ENCODE assay signal across 9 cellular contexts in the genomic region with DNA sequence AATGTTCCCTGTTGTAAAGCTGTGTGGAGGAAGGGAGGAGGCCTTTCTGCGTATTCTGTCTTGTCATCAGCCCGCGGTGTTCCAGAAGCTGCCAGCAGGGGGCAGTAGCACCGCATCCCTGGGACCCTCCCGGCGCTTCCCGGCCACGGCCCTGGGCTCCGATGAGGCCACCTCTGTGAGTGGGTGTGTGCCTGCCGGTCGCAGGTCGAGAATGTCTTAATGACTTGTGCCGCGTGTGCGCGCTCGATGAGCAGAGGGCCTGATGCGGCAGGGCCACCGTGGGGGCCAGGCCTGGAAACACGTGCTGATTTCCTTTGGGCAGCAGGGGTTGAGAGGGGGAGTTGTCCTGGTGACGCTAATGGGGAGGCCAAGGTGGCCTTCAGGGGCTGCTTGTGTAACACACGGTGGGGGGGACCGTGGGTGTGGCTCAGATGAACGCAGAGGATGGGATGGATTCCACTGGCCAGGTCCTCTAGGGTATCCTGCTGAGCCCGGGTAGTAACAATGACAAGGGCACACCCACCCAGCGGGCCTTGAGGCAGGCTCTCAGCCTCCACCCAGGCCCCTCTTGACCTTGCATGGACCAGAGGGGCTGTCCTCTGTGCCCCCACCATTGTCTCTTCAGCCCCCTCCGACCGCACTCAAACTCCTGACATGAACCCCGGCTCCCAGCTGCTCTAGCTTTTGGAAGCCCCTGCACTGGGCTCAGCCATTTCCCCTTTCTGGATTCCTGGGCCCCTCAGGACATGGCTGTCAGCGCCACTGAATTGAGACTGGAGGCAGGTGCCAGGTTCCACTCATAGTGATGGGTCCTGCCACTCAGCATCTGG.
DNase-seq lines count a peak whose midpoint lies in the region; ATAC-seq and TF ChIP-seq lines count a peak whose summit lies in the region.
"Had no signal": no experiment of that assay in that cellular context is flagged by ENCODE, and none has a peak within 500 bp of the region (broad histone marks: within the 10 kb centered on the region; RNA-seq: fewer than 3 reads in every experiment).

No MANE protein-coding gene starts in this region.

- H3K36me3 Mint-ChIP-seq in Caco-2 (ENCODE audit: insufficient read depth, unreplicated experiment), result peaks cover 5% of the 10 kb centered on the region

- H3K9ac ChIP-seq in OCI-LY1 (ENCODE audit: low read length), result no peak overlapping the region

- ATAC-seq in HG02852 (IDR thresholded peaks at IDR 0.05; ENCODE audit: unreplicated experiment), result no peak

- no peak overlapping the region for H3K27ac Mint-ChIP-seq in Caco-2 (ENCODE audit: unreplicated experiment)

- H3K36me3 ChIP-seq in Caco-2 (ENCODE audit: control insufficient read depth, insufficient read depth, low read length) (no peaks in the 10 kb centered on the region), OCI-LY1 (ENCODE audit: insufficient read depth, low read length) (no peaks in the 10 kb centered on the region), sigmoid colon (no peaks in the 10 kb centered on the region)
- H3K36me3 ChIP-seq: ovary had no signal

- no peaks in the 10 kb centered on the region for H4K20me1 ChIP-seq in OCI-LY1 (ENCODE audit: insufficient read depth, low read length)

- no peaks in the 10 kb centered on the region for H3K27me3 Mint-ChIP-seq in Caco-2 (ENCODE audit: insufficient read depth, unreplicated experiment)

- H3K79me2 ChIP-seq in OCI-LY1 (ENCODE audit: insufficient read depth, low read length), result no peaks in the 10 kb centered on the region

- no TSS peak for BruUV-seq in Caco-2 (replicated peaks; lab: Mats Ljungman, UMichigan)

- CTCF ChIA-PET in Caco-2 (lab: Charles Lee), result interaction anchor here (0.8 to 0.9 kb wide), 2 partner anchors 22 to 138 kb away, joined by 3 read pairs; no protein-coding TSS in a partner anchor

- intact Hi-C loops in Caco-2 (cut with micrococcal nuclease; ENCODE audit: unreplicated experiment), result no loop called here
- intact Hi-C loops in sigmoid colon (cut with DNase I), result no loop called here

- no peak overlapping the region for H3K4me3 Mint-ChIP-seq in Caco-2 (ENCODE audit: unreplicated experiment)

- DNase-seq in Caco-2, result peak; percentile 53 to 67
- peak; percentile 4 for DNase-seq in HFF-Myc (ENCODE audit: extremely low read depth, low read depth)
- DNase-seq in activated naive CD4-positive, alpha-beta T cell treated with anti-CD3 and anti-CD28 coated beads, Interleukin-2, amount 50 U/mL, for 16 hours, result peak; percentile 30
- DNase-seq in hepatic stellate cell (ENCODE audit: low spot score), result peak; percentile 57
- no peak for DNase-seq in sigmoid colon
- DNase-seq in GOT3 (lab: John Stamatoyannopoulos, UW), result no peak

- no peak for TF ChIP-seq POLR2A in sigmoid colon (IDR thresholded peaks at IDR 0.05)

- 19 to 23% methylated on average over 30 of the region's 30 CpGs for WGBS in sigmoid colon, 2 donors

- H3K9me2 ChIP-seq in OCI-LY1 (ENCODE audit: low read depth, low read length), result no peaks in the 10 kb centered on the region

- H3K9me3 Mint-ChIP-seq in Caco-2 (ENCODE audit: unreplicated experiment), result no peaks in the 10 kb centered on the region

- POLR2A ChIA-PET in Caco-2 (lab: Charles Lee), result no interaction called here

- H2AFZ ChIP-seq in OCI-LY1 (ENCODE audit: low read length), result no peak overlapping the region

- TF ChIP-seq CTCF in Caco-2 (IDR thresholded peaks at IDR 0.05; ENCODE audit: insufficient read depth in 1 of 2, low read depth in 1 of 2, low read length in 1 of 2, severe bottlenecking in 1 of 2, unreplicated experiment in 1 of 2) (peak; percentile 77 to 88), HFF-Myc (IDR thresholded peaks at IDR 0.05; ENCODE audit: low read depth, low read length, missing control alignments) (peak; percentile 95), OCI-LY1 (IDR thresholded peaks at IDR 0.05; ENCODE audit: low read length) (peak; percentile 98), sigmoid colon (IDR thresholded peaks at IDR 0.05) (peak; percentile 20 to 70 (median 51))

- H3K4me3 ChIP-seq in Caco-2 (ENCODE audit: low read depth, low read length), result no peak overlapping the region
- H3K4me3 ChIP-seq in HFF-Myc (replicated peaks; ENCODE audit: low read depth, low read length), result no peak overlapping the region
- H3K4me3 ChIP-seq in OCI-LY1 (ENCODE audit: low read depth, low read length, poor library complexity, severe bottlenecking), result no peak overlapping the region
- H3K4me3 ChIP-seq in sigmoid colon, result peak overlapping the region in 1 of 4 donors; percentile 10
- H3K4me3 ChIP-seq: ovary had no signal

- TF ChIP-seq EP300 in sigmoid colon (IDR thresholded peaks at IDR 0.05), result no peak

- no peaks in the 10 kb centered on the region for H3K27me3 ChIP-seq in Caco-2 (replicated peaks; ENCODE audit: control insufficient read depth, insufficient read depth, low read length)
- H3K27me3 ChIP-seq in OCI-LY1 (ENCODE audit: insufficient read depth, low read length), result peaks cover 7% of the 10 kb centered on the region; the same call in 1 of the 2 replicates
- peaks cover 0 to 34% (median 13%) of the 10 kb centered on the region in 3 donors for H3K27me3 ChIP-seq in sigmoid colon
- H3K27me3 ChIP-seq: ovary had no signal

- H3K9me3 ChIP-seq in Caco-2, result no peaks in the 10 kb centered on the region
- no peaks in the 10 kb centered on the region for H3K9me3 ChIP-seq in OCI-LY1 (ENCODE audit: low read length)
- H3K9me3 ChIP-seq in sigmoid colon, result no peaks in the 10 kb centered on the region
- H3K9me3 ChIP-seq: ovary had no signal

- no peak overlapping the region for H3K27ac ChIP-seq in OCI-LY1 (ENCODE audit: low read depth, low read length, poor library complexity, severe bottlenecking)
- H3K27ac ChIP-seq in sigmoid colon, result no peak overlapping the region
- H3K27ac ChIP-seq: ovary had no signal

- H3F3A ChIP-seq in OCI-LY1 (ENCODE audit: insufficient read depth, low read length), result no peaks in the 10 kb centered on the region

- H3K4me1 Mint-ChIP-seq in Caco-2 (ENCODE audit: low read depth, unreplicated experiment), result no peaks in the 10 kb centered on the region

- H3K4me2 ChIP-seq in OCI-LY1 (ENCODE audit: low read length), result no peak overlapping the region

- H3K4me1 ChIP-seq in Caco-2, result no peaks in the 10 kb centered on the region
- H3K4me1 ChIP-seq in OCI-LY1 (ENCODE audit: insufficient read depth, low read length, severe bottlenecking), result no peaks in the 10 kb centered on the region
- peaks cover 0 to 10% (median 3%) of the 10 kb centered on the region in 4 donors for H3K4me1 ChIP-seq in sigmoid colon

Comparison
In these comparisons a context has a peak if more than half of its experiments do, and no peak if none do; other contexts are left out.
1. DNase-seq: peak in Caco-2 (2 of 2), HFF-Myc (single experiment), activated naive CD4-positive, alpha-beta T cell treated with anti-CD3 and anti-CD28 coated beads, Interleukin-2, amount 50 U/mL, for 16 hours (single experiment) and hepatic stellate cell (single experiment); none in sigmoid colon (single experiment) and GOT3 (single experiment).
2. Peak in every context shown above with its lines, with median percentiles within 50 percentile points of each other: CTCF ChIP-seq.